Comparison of ENCODE assay signal across 26 cellular contexts in genomic region chr6:122809001-122809400, GRCh38. TPM values are rescaled to one million over a fixed set of nuclear protein-coding genes. Genes with fewer than 3 reads are reported as not detected.
"Had no signal": no experiment of that assay in that cellular context is flagged by ENCODE, and none has a peak within 500 bp of the region (broad histone marks: within the 10 kb centered on the region; RNA-seq: fewer than 3 reads in every experiment).

No MANE protein-coding gene starts in this region.

- H3K36me3 Mint-ChIP-seq: naive thymus-derived CD8-positive, alpha-beta T cell; stimulated activated naive B cell treated with anti-CD40 and anti-IgM and Interleukin-4, amounts not matched to agents 10 μg/mL and 1 μg/mL and 100 μg/mL, for 72 hours had no signal

- H3K4me3 Mint-ChIP-seq: naive thymus-derived CD8-positive, alpha-beta T cell; neural crest cell; stimulated activated naive B cell treated with anti-CD40 and anti-IgM and Interleukin-4, amounts not matched to agents 10 μg/mL and 1 μg/mL and 100 μg/mL, for 72 hours; stimulated activated naive CD8-positive, alpha-beta T cell treated with anti-CD3 and anti-CD28 coated beads, Interleukin-15, amount 100 ng/mL, for 72 hours had no signal

- H3K27ac Mint-ChIP-seq: stimulated activated naive B cell treated with anti-CD40 and anti-IgM and Interleukin-4, amounts not matched to agents 10 μg/mL and 1 μg/mL and 100 μg/mL, for 72 hours; stimulated activated naive CD8-positive, alpha-beta T cell treated with anti-CD3 and anti-CD28 coated beads, Interleukin-15, amount 100 ng/mL, for 72 hours had no signal

- DNase-seq: cortex of kidney; effector memory CD4-positive, alpha-beta T cell; left colon; left ventricle myocardium superior; mucosa of descending colon; naive thymus-derived CD8-positive, alpha-beta T cell; sigmoid colon; stimulated activated CD4-positive, alpha-beta T cell treated with anti-CD3 and anti-CD28 coated beads, Interleukin-2, amount 100 ng/mL, for 24 hours; stimulated activated CD4-positive, alpha-beta T cell treated with anti-CD3 and anti-CD28 coated beads, Interleukin-4, amount 100 ng/mL, for 4 hours; stimulated activated naive B cell treated with anti-CD40 and anti-IgM and Interleukin-4, amounts not matched to agents 10 μg/mL and 1 μg/mL and 100 μg/mL, for 72 hours; stimulated activated naive CD8-positive, alpha-beta T cell treated with anti-CD3 and anti-CD28 coated beads, Interleukin-15, amount 100 ng/mL, for 72 hours; transverse colon had no signal

- H3K4me3 ChIP-seq: gastroesophageal sphincter, mucosa of descending colon, right atrium auricular region, sigmoid colon, skin epidermis, thoracic aorta, transverse colon had no signal

- H3K27me3 Mint-ChIP-seq: stimulated activated naive B cell treated with anti-CD40 and anti-IgM and Interleukin-4, amounts not matched to agents 10 μg/mL and 1 μg/mL and 100 μg/mL, for 72 hours; stimulated activated naive CD8-positive, alpha-beta T cell treated with anti-CD3 and anti-CD28 coated beads, Interleukin-15, amount 100 ng/mL, for 72 hours had no signal

- ATAC-seq: esophagus mucosa; gastroesophageal sphincter; left colon; left ventricle myocardium superior; mucosa of descending colon; naive thymus-derived CD8-positive, alpha-beta T cell; stimulated activated naive B cell treated with anti-CD40 and anti-IgM and Interleukin-4, amounts not matched to agents 10 μg/mL and 1 μg/mL and 100 μg/mL, for 72 hours; stimulated activated naive CD8-positive, alpha-beta T cell treated with anti-CD3 and anti-CD28 coated beads, Interleukin-15, amount 100 ng/mL, for 72 hours had no signal

- H3K4me1 Mint-ChIP-seq: naive thymus-derived CD8-positive, alpha-beta T cell; stimulated activated naive B cell treated with anti-CD40 and anti-IgM and Interleukin-4, amounts not matched to agents 10 μg/mL and 1 μg/mL and 100 μg/mL, for 72 hours; stimulated activated naive CD8-positive, alpha-beta T cell treated with anti-CD3 and anti-CD28 coated beads, Interleukin-15, amount 100 ng/mL, for 72 hours had no signal

- H3K9me3 Mint-ChIP-seq: naive thymus-derived CD8-positive, alpha-beta T cell; neural crest cell; stimulated activated naive B cell treated with anti-CD40 and anti-IgM and Interleukin-4, amounts not matched to agents 10 μg/mL and 1 μg/mL and 100 μg/mL, for 72 hours; stimulated activated naive CD8-positive, alpha-beta T cell treated with anti-CD3 and anti-CD28 coated beads, Interleukin-15, amount 100 ng/mL, for 72 hours had no signal

- H3K9me3 ChIP-seq: gastroesophageal sphincter, mucosa of descending colon, right atrium auricular region, sigmoid colon, thoracic aorta, transverse colon had no signal

RNA-seq across cellular contexts. Expression of gene SMPDL3A, which starts 19.9 kb away (rescaled TPM):
- polyA plus RNA-seq: naive thymus-derived CD8-positive, alpha-beta T cell had no signal

RNA-seq across cellular contexts. Expression of gene FABP7, which starts 29.5 kb away (rescaled TPM):
- total RNA-seq: esophagus mucosa; fibroblast of lung; kidney epithelial cell; left colon; left ventricle myocardium superior; lung microvascular endothelial cell; mesenteric fat pad; mucosa of descending colon; naive thymus-derived CD8-positive, alpha-beta T cell; osteocyte; posterior vena cava; sigmoid colon; subcutaneous adipose tissue; thoracic aorta; ureter had no signal
- polyA plus RNA-seq: fibroblast of lung; naive thymus-derived CD8-positive, alpha-beta T cell; sigmoid colon had no signal
